In the genomic region with DNA sequence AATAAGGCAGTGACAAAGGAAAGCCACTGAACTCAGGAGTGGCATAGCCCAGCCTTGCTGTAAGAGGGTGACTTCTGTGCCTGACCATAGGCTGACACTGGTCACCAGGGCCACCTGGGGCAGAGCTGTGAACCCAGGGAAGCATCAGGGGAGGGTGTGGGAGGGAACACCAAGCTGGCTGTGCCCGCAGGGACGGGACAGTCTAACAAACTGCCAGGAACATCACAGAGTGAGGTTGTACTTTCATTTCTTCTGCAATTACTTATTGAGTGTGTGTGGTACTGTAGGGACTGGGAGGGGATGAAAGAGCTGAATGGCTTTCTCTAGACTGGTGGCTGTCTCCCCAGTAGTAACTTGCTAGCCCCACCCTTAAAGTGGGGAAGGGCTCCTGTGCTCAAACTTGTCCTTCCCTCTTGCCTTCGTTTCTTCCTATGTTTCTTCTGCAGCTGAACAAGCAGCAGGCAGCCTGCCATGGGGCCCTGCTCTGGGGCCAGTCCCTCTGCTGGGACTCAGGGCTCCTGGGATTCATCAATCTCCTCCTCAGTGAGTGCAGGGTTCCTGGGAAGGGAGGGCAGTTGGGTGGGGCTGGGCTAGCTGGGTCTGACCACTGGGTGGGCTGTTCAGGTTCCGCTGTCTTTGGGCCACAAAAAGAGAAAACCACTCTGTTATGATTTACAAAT, we compare ENCODE assay signal across 2 cellular contexts.
TF ChIP-seq lines count a peak whose summit lies in the region.

No MANE protein-coding gene starts in this region.

TF ChIP-seq in HEK293, 187 proteins besides CTCF, POLR2A, EP300 and RAD21:
- TF ChIP-seq, protein P1, sequence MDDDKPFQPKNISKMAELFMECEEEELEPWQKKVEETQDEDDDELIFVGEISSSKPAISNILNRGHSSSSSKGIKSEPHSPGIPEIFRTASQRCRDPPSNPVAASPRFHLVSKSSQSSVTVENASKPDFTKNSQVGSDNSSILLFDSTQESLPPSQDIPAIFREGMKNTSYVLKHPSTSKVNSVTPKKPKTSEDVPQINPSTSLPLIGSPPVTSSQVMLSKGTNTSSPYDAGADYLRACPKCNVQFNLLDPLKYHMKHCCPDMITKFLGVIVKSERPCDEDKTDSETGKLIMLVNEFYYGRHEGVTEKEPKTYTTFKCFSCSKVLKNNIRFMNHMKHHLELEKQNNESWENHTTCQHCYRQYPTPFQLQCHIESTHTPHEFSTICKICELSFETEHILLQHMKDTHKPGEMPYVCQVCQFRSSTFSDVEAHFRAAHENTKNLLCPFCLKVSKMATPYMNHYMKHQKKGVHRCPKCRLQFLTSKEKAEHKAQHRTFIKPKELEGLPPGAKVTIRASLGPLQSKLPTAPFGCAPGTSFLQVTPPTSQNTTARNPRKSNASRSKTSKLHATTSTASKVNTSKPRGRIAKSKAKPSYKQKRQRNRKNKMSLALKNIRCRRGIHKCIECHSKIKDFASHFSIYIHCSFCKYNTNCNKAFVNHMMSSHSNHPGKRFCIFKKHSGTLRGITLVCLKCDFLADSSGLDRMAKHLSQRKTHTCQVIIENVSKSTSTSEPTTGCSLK (tag by site-specific recombination; IDR thresholded peaks at IDR 0.05): no peak
- TF ChIP-seq, protein P2, sequence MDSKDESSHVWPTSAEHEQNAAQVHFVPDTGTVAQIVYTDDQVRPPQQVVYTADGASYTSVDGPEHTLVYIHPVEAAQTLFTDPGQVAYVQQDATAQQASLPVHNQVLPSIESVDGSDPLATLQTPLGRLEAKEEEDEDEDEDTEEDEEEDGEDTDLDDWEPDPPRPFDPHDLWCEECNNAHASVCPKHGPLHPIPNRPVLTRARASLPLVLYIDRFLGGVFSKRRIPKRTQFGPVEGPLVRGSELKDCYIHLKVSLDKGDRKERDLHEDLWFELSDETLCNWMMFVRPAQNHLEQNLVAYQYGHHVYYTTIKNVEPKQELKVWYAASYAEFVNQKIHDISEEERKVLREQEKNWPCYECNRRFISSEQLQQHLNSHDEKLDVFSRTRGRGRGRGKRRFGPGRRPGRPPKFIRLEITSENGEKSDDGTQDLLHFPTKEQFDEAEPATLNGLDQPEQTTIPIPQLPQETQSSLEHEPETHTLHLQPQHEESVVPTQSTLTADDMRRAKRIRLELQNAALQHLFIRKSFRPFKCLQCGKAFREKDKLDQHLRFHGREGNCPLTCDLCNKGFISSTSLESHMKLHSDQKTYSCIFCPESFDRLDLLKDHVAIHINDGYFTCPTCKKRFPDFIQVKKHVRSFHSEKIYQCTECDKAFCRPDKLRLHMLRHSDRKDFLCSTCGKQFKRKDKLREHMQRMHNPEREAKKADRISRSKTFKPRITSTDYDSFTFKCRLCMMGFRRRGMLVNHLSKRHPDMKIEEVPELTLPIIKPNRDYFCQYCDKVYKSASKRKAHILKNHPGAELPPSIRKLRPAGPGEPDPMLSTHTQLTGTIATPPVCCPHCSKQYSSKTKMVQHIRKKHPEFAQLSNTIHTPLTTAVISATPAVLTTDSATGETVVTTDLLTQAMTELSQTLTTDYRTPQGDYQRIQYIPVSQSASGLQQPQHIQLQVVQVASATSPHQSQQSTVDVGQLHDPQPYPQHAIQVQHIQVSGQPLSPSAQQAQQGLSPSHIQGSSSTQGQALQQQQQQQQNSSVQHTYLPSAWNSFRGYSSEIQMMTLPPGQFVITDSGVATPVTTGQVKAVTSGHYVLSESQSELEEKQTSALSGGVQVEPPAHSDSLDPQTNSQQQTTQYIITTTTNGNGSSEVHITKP (tag by site-specific recombination; IDR thresholded peaks at IDR 0.05): no peak
- no peak for TF ChIP-seq ZFHX2 (tag by site-specific recombination; conservative IDR thresholded peaks at IDR 0.05)
- no peak for TF ChIP-seq ZNF433 (tag by site-specific recombination; IDR thresholded peaks at IDR 0.05; ENCODE audit: low read depth)
- TF ChIP-seq ZNF335 (tag by site-specific recombination; conservative IDR thresholded peaks at IDR 0.05): 0 out of 2 replicates have a peak, but pooled peaks have one; percentile 26

TF ChIP-seq in GM12878, 131 proteins besides CTCF, POLR2A, EP300 and RAD21:
- TF ChIP-seq ZNF384 (IDR thresholded peaks at IDR 0.05; ENCODE audit: borderline replicate concordance, low read depth, low read length) (no peak), JUNB (IDR thresholded peaks at IDR 0.05) (no peak), SMARCA5 (IDR thresholded peaks at IDR 0.05) (no peak), MYC (IDR thresholded peaks at IDR 0.05; ENCODE audit: insufficient read depth, insufficient read length, insufficient replicate concordance, low read length, severe bottlenecking) (no peak), HDAC6 (IDR thresholded peaks at IDR 0.05; ENCODE audit: unreplicated experiment) (no peak), IRF4 (IDR thresholded peaks at IDR 0.05; ENCODE audit: low read depth, low read length) (no peak), SMAD5 (IDR thresholded peaks at IDR 0.05; ENCODE audit: low read depth) (no peak), YBX1 (IDR thresholded peaks at IDR 0.05) (no peak), JUND (IDR thresholded peaks at IDR 0.05; ENCODE audit: low read depth, low read length) (no peak), CEBPB (IDR thresholded peaks at IDR 0.05; ENCODE audit: borderline replicate concordance in 1 of 2, low read depth in 2 of 2, low read length in 2 of 2) (no peak), SREBF2 (IDR thresholded peaks at IDR 0.05; ENCODE audit: low read length) (no peak), ESRRA (IDR thresholded peaks at IDR 0.05; ENCODE audit: low read length) (no peak), GATAD2B (conservative IDR thresholded peaks at IDR 0.05; ENCODE audit: low read depth) (no peak), SRF (IDR thresholded peaks at IDR 0.05; ENCODE audit: low read depth in 2 of 2, low read length in 2 of 2) (no peak), NRF1 (conservative IDR thresholded peaks at IDR 0.05; ENCODE audit: low read depth, low read length) (no peak), BHLHE40 (IDR thresholded peaks at IDR 0.05; ENCODE audit: borderline replicate concordance in 1 of 2, low read depth in 2 of 2, low read length in 1 of 2) (no peak)
- TF ChIP-seq, protein P3, sequence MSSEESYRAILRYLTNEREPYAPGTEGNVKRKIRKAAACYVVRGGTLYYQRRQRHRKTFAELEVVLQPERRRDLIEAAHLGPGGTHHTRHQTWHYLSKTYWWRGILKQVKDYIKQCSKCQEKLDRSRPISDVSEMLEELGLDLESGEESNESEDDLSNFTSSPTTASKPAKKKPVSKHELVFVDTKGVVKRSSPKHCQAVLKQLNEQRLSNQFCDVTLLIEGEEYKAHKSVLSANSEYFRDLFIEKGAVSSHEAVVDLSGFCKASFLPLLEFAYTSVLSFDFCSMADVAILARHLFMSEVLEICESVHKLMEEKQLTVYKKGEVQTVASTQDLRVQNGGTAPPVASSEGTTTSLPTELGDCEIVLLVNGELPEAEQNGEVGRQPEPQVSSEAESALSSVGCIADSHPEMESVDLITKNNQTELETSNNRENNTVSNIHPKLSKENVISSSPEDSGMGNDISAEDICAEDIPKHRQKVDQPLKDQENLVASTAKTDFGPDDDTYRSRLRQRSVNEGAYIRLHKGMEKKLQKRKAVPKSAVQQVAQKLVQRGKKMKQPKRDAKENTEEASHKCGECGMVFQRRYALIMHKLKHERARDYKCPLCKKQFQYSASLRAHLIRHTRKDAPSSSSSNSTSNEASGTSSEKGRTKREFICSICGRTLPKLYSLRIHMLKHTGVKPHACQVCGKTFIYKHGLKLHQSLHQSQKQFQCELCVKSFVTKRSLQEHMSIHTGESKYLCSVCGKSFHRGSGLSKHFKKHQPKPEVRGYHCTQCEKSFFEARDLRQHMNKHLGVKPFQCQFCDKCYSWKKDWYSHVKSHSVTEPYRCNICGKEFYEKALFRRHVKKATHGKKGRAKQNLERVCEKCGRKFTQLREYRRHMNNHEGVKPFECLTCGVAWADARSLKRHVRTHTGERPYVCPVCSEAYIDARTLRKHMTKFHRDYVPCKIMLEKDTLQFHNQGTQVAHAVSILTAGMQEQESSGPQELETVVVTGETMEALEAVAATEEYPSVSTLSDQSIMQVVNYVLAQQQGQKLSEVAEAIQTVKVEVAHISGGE (CRISPR knock-in tag; IDR thresholded peaks at IDR 0.05): no peak
- TF ChIP-seq, protein P4, sequence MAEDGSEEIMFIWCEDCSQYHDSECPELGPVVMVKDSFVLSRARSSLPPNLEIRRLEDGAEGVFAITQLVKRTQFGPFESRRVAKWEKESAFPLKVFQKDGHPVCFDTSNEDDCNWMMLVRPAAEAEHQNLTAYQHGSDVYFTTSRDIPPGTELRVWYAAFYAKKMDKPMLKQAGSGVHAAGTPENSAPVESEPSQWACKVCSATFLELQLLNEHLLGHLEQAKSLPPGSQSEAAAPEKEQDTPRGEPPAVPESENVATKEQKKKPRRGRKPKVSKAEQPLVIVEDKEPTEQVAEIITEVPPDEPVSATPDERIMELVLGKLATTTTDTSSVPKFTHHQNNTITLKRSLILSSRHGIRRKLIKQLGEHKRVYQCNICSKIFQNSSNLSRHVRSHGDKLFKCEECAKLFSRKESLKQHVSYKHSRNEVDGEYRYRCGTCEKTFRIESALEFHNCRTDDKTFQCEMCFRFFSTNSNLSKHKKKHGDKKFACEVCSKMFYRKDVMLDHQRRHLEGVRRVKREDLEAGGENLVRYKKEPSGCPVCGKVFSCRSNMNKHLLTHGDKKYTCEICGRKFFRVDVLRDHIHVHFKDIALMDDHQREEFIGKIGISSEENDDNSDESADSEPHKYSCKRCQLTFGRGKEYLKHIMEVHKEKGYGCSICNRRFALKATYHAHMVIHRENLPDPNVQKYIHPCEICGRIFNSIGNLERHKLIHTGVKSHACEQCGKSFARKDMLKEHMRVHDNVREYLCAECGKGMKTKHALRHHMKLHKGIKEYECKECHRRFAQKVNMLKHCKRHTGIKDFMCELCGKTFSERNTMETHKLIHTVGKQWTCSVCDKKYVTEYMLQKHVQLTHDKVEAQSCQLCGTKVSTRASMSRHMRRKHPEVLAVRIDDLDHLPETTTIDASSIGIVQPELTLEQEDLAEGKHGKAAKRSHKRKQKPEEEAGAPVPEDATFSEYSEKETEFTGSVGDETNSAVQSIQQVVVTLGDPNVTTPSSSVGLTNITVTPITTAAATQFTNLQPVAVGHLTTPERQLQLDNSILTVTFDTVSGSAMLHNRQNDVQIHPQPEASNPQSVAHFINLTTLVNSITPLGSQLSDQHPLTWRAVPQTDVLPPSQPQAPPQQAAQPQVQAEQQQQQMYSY (CRISPR knock-in tag; IDR thresholded peaks at IDR 0.05): no peak
